8 cellular contexts compared by ENCODE assay signal in genomic region chr11:128469220-128469619, GRCh38.
DNase-seq lines count a peak whose midpoint lies in the region; ATAC-seq and TF ChIP-seq lines count a peak whose summit lies in the region.

No MANE protein-coding gene starts in this region.

- H3K36me3 Mint-ChIP-seq in natural killer cell treated with Interleukin-12 subunit alpha and Interleukin-12 subunit beta and Interleukin-15 and Interleukin-18, amount 100 ng/mL, for 72 hours, result peaks cover 87% of the 10 kb centered on the region

- H3K27me3 Mint-ChIP-seq in natural killer cell treated with Interleukin-12 subunit alpha and Interleukin-12 subunit beta and Interleukin-15 and Interleukin-18, amount 100 ng/mL, for 72 hours, result no peaks in the 10 kb centered on the region

- H3K9me2 ChIP-seq in Loucy (replicated peaks; ENCODE audit: low read depth, low read length), result no peaks in the 10 kb centered on the region

- H3K9ac ChIP-seq in Loucy (ENCODE audit: low read depth, low read length, poor library complexity, severe bottlenecking), result peak overlapping the region; percentile 5

- peak overlapping the region; percentile 95 to 96 for H3K27ac Mint-ChIP-seq in natural killer cell treated with Interleukin-12 subunit alpha and Interleukin-12 subunit beta and Interleukin-15 and Interleukin-18, amount 100 ng/mL, for 72 hours

- H3K4me2 ChIP-seq in Loucy (ENCODE audit: low read depth, low read length, poor library complexity, severe bottlenecking), result no peak overlapping the region

- H3K4me3 ChIP-seq in Loucy (ENCODE audit: low read length, poor library complexity, severe bottlenecking), result no peak overlapping the region

- ATAC-seq in GM18519 (IDR thresholded peaks at IDR 0.05; ENCODE audit: low FRiP score, unreplicated experiment), result peak; percentile 28
- ATAC-seq in GM21529 (IDR thresholded peaks at IDR 0.05; ENCODE audit: unreplicated experiment), result peak; percentile 43
- ATAC-seq in natural killer cell treated with Interleukin-12 subunit alpha and Interleukin-12 subunit beta and Interleukin-15 and Interleukin-18, amount 100 ng/mL, for 72 hours, result no peak

- peaks cover 96% of the 10 kb centered on the region for H3K79me2 ChIP-seq in Loucy (ENCODE audit: insufficient read depth, low read length)

- no peak for TF ChIP-seq CTCF in Loucy (conservative IDR thresholded peaks at IDR 0.05; ENCODE audit: low read length)

- H3K4me1 Mint-ChIP-seq in natural killer cell treated with Interleukin-12 subunit alpha and Interleukin-12 subunit beta and Interleukin-15 and Interleukin-18, amount 100 ng/mL, for 72 hours (ENCODE audit: low read depth in 2 of 2), result peaks cover 94 to 96% of the 10 kb centered on the region in 2 donors

- H3K36me3 ChIP-seq in Loucy (ENCODE audit: insufficient read depth, low read length), result peaks cover 89% of the 10 kb centered on the region

- no peak overlapping the region for H2AFZ ChIP-seq in Loucy (ENCODE audit: low read length)

- no peaks in the 10 kb centered on the region for H3K27me3 ChIP-seq in Loucy (ENCODE audit: insufficient read depth, low read length, poor library complexity, severe bottlenecking)

- no peaks in the 10 kb centered on the region for H3K9me3 ChIP-seq in Loucy (ENCODE audit: insufficient read depth, low read depth, low read length)

- peak overlapping the region; percentile 88 for H3K4me3 Mint-ChIP-seq in natural killer cell treated with Interleukin-12 subunit alpha and Interleukin-12 subunit beta and Interleukin-15 and Interleukin-18, amount 100 ng/mL, for 72 hours

- peaks cover 31% of the 10 kb centered on the region for H3F3A ChIP-seq in Loucy (ENCODE audit: low read depth)

- H4K20me1 ChIP-seq in Loucy (ENCODE audit: insufficient read depth, low read length, poor library complexity, severe bottlenecking), result peaks cover 21% of the 10 kb centered on the region

- H3K4me1 ChIP-seq in Loucy (ENCODE audit: insufficient read depth, low read length, poor library complexity, severe bottlenecking), result peaks cover 99% of the 10 kb centered on the region

- DNase-seq in natural killer cell treated with Interleukin-12 subunit alpha and Interleukin-12 subunit beta and Interleukin-15 and Interleukin-18, amount 100 ng/mL, for 72 hours (ENCODE audit: low spot score), result no peak
- DNase-seq in HuH-7 (ENCODE audit: low spot score) (no peak), HUDEP-2 (lab: John Stamatoyannopoulos, UW; ENCODE audit: unreplicated experiment in 76 of 76) (no peak), DMS153 treated with DMSO at 0.1 percent for 48 hours (lab: John Stamatoyannopoulos, UW; ENCODE audit: unreplicated experiment) (no peak), NCI-H187 (lab: John Stamatoyannopoulos, UW) (no peak)

- no peaks in the 10 kb centered on the region for H3K9me3 Mint-ChIP-seq in natural killer cell treated with Interleukin-12 subunit alpha and Interleukin-12 subunit beta and Interleukin-15 and Interleukin-18, amount 100 ng/mL, for 72 hours

Comparison
In these comparisons a context has a peak if more than half of its experiments do, and no peak if none do; other contexts are left out.
1. ATAC-seq: peak in GM18519 (single experiment) and GM21529 (single experiment); none in natural killer cell treated with Interleukin-12 subunit alpha and Interleukin-12 subunit beta and Interleukin-15 and Interleukin-18, amount 100 ng/mL, for 72 hours (0 of 2).